In the genomic region with DNA sequence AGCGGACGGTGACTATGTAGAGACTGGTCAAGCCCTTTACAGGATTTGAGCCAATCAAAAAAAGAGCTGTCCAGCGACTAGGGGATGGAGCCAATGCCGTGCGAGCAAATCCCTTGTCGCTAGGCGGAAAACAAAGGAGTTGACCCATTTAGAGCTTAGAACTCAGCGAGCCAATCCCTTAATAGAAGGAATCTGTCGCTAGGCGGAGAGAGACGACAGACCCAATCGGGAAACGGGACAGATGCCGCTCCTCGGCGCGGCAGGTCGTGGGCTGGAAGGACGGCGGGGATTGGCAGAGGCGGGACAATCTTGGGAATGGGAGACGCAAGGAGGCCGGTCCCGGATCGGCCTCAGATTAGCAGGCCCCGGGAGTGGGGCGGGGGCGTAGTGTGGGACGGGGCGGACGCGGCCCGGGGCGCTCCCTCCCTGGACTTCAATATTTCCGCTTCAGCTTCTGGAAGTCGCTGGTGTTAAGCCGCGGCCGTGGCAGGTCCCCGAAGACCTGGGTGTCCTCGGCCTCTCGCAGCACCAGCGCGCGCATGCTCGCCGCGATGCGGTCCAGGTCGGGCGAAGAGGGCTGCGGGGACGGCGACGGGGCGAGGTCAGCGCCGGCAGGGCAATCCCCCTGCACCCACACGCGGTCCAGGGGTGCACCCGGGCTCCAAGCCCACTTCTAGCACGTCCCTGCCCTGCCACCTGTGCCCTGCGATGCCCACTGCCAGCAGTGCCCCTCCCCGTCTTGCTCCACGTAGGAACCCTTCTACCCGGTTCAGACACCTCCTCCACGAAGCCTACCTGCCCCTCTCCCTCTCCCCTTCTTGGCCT, we compare ENCODE assay signal across 1 cellular context.
TF ChIP-seq lines count a peak whose summit lies in the region.

No MANE protein-coding gene starts in this region.

TF ChIP-seq in HEK293, 187 proteins besides CTCF, POLR2A, EP300 and RAD21 (continued from another document and continues in another):
- TF ChIP-seq, protein P1, sequence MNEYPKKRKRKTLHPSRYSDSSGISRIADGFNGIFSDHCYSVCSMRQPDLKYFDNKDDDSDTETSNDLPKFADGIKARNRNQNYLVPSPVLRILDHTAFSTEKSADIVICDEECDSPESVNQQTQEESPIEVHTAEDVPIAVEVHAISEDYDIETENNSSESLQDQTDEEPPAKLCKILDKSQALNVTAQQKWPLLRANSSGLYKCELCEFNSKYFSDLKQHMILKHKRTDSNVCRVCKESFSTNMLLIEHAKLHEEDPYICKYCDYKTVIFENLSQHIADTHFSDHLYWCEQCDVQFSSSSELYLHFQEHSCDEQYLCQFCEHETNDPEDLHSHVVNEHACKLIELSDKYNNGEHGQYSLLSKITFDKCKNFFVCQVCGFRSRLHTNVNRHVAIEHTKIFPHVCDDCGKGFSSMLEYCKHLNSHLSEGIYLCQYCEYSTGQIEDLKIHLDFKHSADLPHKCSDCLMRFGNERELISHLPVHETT (tag by site-specific recombination; IDR thresholded peaks at IDR 0.05): no peak
- TF ChIP-seq ZNF600 (tag by site-specific recombination; IDR thresholded peaks at IDR 0.05): 0 out of 2 replicates have a peak, but pooled peaks have one; percentile 51
- TF ChIP-seq ZNF175 (tag by site-specific recombination; IDR thresholded peaks at IDR 0.05): no peak
- TF ChIP-seq ZNF23 (tag by site-specific recombination; IDR thresholded peaks at IDR 0.05; ENCODE audit: borderline replicate concordance): no peak
- TF ChIP-seq ZNF791 (tag by site-specific recombination; IDR thresholded peaks at IDR 0.05): no peak
- TF ChIP-seq GLI4 (tag by site-specific recombination; IDR thresholded peaks at IDR 0.05): peak; percentile 69; the same call in 1 of the 2 replicates
- TF ChIP-seq ZNF211 (tag by site-specific recombination; IDR thresholded peaks at IDR 0.05; ENCODE audit: low read depth): no peak
- TF ChIP-seq ZNF521 (tag by site-specific recombination; IDR thresholded peaks at IDR 0.05): no peak
- no peak for TF ChIP-seq ZSCAN23 (tag by site-specific recombination; IDR thresholded peaks at IDR 0.05)
- no peak for TF ChIP-seq ZNF341 (tag by site-specific recombination; IDR thresholded peaks at IDR 0.05; ENCODE audit: low read depth)
- TF ChIP-seq MYNN (tag by site-specific recombination; IDR thresholded peaks at IDR 0.05; ENCODE audit: borderline replicate concordance): no peak
- TF ChIP-seq IKZF3 (tag by site-specific recombination; IDR thresholded peaks at IDR 0.05): peak; percentile 98
- TF ChIP-seq OSR2 (tag by site-specific recombination; IDR thresholded peaks at IDR 0.05): no peak
- no peak for TF ChIP-seq ZNF184 (tag by site-specific recombination; IDR thresholded peaks at IDR 0.05)
- TF ChIP-seq ZNF2 (tag by site-specific recombination; IDR thresholded peaks at IDR 0.05): peak; percentile 39; the same call in 1 of the 2 replicates
- TF ChIP-seq ZNF10 (tag by site-specific recombination; IDR thresholded peaks at IDR 0.05): 0 out of 2 replicates have a peak, but pooled peaks have one; percentile 19
- peak; percentile 78 for TF ChIP-seq ZBTB20 (tag by site-specific recombination; IDR thresholded peaks at IDR 0.05)
- TF ChIP-seq ZNF561 (tag by site-specific recombination; IDR thresholded peaks at IDR 0.05; ENCODE audit: borderline replicate concordance): peak; percentile 45; the same call in 1 of the 2 replicates
- no peak for TF ChIP-seq ZNF585B (tag by site-specific recombination; IDR thresholded peaks at IDR 0.05)
- TF ChIP-seq MZF1 (tag by site-specific recombination; IDR thresholded peaks at IDR 0.05; ENCODE audit: borderline replicate concordance): no peak
- TF ChIP-seq, protein P2, sequence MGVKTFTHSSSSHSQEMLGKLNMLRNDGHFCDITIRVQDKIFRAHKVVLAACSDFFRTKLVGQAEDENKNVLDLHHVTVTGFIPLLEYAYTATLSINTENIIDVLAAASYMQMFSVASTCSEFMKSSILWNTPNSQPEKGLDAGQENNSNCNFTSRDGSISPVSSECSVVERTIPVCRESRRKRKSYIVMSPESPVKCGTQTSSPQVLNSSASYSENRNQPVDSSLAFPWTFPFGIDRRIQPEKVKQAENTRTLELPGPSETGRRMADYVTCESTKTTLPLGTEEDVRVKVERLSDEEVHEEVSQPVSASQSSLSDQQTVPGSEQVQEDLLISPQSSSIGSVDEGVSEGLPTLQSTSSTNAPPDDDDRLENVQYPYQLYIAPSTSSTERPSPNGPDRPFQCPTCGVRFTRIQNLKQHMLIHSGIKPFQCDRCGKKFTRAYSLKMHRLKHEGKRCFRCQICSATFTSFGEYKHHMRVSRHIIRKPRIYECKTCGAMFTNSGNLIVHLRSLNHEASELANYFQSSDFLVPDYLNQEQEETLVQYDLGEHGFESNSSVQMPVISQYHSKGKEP (tag by site-specific recombination; IDR thresholded peaks at IDR 0.05): no peak
- TF ChIP-seq ZNF302 (tag by site-specific recombination; IDR thresholded peaks at IDR 0.05; ENCODE audit: low read depth): no peak
- no peak for TF ChIP-seq ZNF157 (tag by site-specific recombination; IDR thresholded peaks at IDR 0.05)
- TF ChIP-seq ZNF350 (tag by site-specific recombination; IDR thresholded peaks at IDR 0.05): no peak
- peak; percentile 58; the same call in 1 of the 2 replicates for TF ChIP-seq ZNF777 (tag by site-specific recombination; IDR thresholded peaks at IDR 0.05; ENCODE audit: borderline replicate concordance)
- TF ChIP-seq ZNF707 (tag by site-specific recombination; IDR thresholded peaks at IDR 0.05): no peak
- TF ChIP-seq ZNF623 (tag by site-specific recombination; IDR thresholded peaks at IDR 0.05): no peak
- TF ChIP-seq, protein P3, sequence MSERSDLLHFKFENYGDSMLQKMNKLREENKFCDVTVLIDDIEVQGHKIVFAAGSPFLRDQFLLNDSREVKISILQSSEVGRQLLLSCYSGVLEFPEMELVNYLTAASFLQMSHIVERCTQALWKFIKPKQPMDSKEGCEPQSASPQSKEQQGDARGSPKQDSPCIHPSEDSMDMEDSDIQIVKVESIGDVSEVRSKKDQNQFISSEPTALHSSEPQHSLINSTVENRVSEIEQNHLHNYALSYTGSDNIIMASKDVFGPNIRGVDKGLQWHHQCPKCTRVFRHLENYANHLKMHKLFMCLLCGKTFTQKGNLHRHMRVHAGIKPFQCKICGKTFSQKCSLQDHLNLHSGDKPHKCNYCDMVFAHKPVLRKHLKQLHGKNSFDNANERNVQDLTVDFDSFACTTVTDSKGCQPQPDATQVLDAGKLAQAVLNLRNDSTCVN (tag by site-specific recombination; optimal IDR thresholded peaks at IDR 0.05): peak; percentile 74
- TF ChIP-seq SP7 (tag by site-specific recombination; IDR thresholded peaks at IDR 0.05): peak; percentile 53
- TF ChIP-seq, protein P4, sequence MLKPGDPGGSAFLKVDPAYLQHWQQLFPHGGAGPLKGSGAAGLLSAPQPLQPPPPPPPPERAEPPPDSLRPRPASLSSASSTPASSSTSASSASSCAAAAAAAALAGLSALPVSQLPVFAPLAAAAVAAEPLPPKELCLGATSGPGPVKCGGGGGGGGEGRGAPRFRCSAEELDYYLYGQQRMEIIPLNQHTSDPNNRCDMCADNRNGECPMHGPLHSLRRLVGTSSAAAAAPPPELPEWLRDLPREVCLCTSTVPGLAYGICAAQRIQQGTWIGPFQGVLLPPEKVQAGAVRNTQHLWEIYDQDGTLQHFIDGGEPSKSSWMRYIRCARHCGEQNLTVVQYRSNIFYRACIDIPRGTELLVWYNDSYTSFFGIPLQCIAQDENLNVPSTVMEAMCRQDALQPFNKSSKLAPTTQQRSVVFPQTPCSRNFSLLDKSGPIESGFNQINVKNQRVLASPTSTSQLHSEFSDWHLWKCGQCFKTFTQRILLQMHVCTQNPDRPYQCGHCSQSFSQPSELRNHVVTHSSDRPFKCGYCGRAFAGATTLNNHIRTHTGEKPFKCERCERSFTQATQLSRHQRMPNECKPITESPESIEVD (tag by site-specific recombination; IDR thresholded peaks at IDR 0.05): no peak
- TF ChIP-seq SP3 (tag by site-specific recombination; IDR thresholded peaks at IDR 0.05): peak; percentile 85
- TF ChIP-seq YY2 (tag by site-specific recombination; IDR thresholded peaks at IDR 0.05): no peak
- no peak for TF ChIP-seq ZNF426 (tag by site-specific recombination; IDR thresholded peaks at IDR 0.05)
- TF ChIP-seq KLF1 (tag by site-specific recombination; IDR thresholded peaks at IDR 0.05): no peak; the same call in none of the 2 replicates
- TF ChIP-seq, protein P5, sequence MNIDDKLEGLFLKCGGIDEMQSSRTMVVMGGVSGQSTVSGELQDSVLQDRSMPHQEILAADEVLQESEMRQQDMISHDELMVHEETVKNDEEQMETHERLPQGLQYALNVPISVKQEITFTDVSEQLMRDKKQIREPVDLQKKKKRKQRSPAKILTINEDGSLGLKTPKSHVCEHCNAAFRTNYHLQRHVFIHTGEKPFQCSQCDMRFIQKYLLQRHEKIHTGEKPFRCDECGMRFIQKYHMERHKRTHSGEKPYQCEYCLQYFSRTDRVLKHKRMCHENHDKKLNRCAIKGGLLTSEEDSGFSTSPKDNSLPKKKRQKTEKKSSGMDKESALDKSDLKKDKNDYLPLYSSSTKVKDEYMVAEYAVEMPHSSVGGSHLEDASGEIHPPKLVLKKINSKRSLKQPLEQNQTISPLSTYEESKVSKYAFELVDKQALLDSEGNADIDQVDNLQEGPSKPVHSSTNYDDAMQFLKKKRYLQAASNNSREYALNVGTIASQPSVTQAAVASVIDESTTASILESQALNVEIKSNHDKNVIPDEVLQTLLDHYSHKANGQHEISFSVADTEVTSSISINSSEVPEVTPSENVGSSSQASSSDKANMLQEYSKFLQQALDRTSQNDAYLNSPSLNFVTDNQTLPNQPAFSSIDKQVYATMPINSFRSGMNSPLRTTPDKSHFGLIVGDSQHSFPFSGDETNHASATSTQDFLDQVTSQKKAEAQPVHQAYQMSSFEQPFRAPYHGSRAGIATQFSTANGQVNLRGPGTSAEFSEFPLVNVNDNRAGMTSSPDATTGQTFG (tag by site-specific recombination; IDR thresholded peaks at IDR 0.05; ENCODE audit: borderline replicate concordance): no peak
- TF ChIP-seq ZNF473 (tag by site-specific recombination; IDR thresholded peaks at IDR 0.05): no peak
- TF ChIP-seq ZNF596 (tag by site-specific recombination; IDR thresholded peaks at IDR 0.05): no peak
- TF ChIP-seq, protein P6, sequence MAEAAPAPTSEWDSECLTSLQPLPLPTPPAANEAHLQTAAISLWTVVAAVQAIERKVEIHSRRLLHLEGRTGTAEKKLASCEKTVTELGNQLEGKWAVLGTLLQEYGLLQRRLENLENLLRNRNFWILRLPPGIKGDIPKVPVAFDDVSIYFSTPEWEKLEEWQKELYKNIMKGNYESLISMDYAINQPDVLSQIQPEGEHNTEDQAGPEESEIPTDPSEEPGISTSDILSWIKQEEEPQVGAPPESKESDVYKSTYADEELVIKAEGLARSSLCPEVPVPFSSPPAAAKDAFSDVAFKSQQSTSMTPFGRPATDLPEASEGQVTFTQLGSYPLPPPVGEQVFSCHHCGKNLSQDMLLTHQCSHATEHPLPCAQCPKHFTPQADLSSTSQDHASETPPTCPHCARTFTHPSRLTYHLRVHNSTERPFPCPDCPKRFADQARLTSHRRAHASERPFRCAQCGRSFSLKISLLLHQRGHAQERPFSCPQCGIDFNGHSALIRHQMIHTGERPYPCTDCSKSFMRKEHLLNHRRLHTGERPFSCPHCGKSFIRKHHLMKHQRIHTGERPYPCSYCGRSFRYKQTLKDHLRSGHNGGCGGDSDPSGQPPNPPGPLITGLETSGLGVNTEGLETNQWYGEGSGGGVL (tag by site-specific recombination; IDR thresholded peaks at IDR 0.05): no peak; the same call in none of the 2 replicates
- no peak for TF ChIP-seq ZNF202 (tag by site-specific recombination; IDR thresholded peaks at IDR 0.05; ENCODE audit: borderline replicate concordance)
- TF ChIP-seq ZNF529 (tag by site-specific recombination; IDR thresholded peaks at IDR 0.05; ENCODE audit: insufficient replicate concordance): no peak
- TF ChIP-seq OVOL3 (tag by site-specific recombination; IDR thresholded peaks at IDR 0.05): 0 out of 2 replicates have a peak, but pooled peaks have one; percentile 27
- TF ChIP-seq, protein P7, sequence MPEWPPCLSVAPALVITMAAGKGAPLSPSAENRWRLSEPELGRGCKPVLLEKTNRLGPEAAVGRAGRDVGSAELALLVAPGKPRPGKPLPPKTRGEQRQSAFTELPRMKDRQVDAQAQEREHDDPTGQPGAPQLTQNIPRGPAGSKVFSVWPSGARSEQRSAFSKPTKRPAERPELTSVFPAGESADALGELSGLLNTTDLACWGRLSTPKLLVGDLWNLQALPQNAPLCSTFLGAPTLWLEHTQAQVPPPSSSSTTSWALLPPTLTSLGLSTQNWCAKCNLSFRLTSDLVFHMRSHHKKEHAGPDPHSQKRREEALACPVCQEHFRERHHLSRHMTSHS (tag by site-specific recombination; IDR thresholded peaks at IDR 0.05): no peak
- TF ChIP-seq, protein P8, sequence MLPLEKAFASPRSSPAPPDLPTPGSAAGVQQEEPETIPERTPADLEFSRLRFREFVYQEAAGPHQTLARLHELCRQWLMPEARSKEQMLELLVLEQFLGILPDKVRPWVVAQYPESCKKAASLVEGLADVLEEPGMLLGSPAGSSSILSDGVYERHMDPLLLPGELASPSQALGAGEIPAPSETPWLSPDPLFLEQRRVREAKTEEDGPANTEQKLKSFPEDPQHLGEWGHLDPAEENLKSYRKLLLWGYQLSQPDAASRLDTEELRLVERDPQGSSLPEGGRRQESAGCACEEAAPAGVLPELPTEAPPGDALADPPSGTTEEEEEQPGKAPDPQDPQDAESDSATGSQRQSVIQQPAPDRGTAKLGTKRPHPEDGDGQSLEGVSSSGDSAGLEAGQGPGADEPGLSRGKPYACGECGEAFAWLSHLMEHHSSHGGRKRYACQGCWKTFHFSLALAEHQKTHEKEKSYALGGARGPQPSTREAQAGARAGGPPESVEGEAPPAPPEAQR (tag by site-specific recombination; IDR thresholded peaks at IDR 0.05): no peak
- no peak for TF ChIP-seq ZNF121 (tag by site-specific recombination; IDR thresholded peaks at IDR 0.05)
- no peak for TF ChIP-seq ZNF292 (tag by site-specific recombination; IDR thresholded peaks at IDR 0.05; ENCODE audit: borderline replicate concordance, low read depth)
- TF ChIP-seq ZBTB1 (tag by site-specific recombination; IDR thresholded peaks at IDR 0.05): no peak
- TF ChIP-seq, protein P9, sequence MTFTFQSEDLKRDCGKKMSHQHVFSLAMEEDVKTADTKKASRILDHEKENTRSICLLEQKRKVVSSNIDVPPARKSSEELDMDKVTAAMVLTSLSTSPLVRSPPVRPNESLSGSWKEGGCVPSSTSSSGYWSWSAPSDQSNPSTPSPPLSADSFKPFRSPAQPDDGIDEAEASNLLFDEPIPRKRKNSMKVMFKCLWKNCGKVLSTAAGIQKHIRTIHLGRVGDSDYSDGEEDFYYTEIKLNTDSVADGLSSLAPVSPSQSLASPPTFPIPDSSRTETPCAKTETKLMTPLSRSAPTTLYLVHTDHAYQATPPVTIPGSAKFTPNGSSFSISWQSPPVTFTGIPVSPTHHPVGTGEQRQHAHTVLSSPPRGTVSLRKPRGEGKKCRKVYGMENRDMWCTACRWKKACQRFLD (tag by site-specific recombination; IDR thresholded peaks at IDR 0.05): no peak
- TF ChIP-seq ZNF366 (tag by site-specific recombination; conservative IDR thresholded peaks at IDR 0.05): no peak
- TF ChIP-seq ZNF433 (tag by site-specific recombination; IDR thresholded peaks at IDR 0.05; ENCODE audit: low read depth): no peak
- TF ChIP-seq WT1 (tag by site-specific recombination; IDR thresholded peaks at IDR 0.05): no peak
